In the genomic region with DNA sequence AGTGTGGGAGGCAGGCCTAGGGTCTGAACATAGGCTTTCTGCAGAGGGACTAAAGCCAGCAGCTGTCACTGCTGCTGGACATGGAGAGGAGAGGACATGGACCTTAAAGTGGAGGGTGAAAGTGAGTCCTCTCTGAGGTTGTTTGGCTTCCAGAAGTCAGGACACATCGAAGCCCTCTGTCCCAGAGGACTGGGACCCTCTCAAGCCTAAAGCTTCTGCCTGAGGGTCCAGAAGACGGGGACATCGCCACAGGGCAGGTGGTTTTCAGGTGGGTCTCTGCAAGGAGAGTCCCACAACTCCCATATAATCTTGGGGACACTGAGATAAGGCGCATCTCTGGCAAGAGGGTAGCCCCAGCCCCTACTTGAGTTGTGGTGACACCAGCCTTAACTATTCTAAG, we compare ENCODE assay signal across 24 cellular contexts. TPM values are rescaled to one million over a fixed set of nuclear protein-coding genes. Genes with fewer than 3 reads are reported as not detected.
A peak's percentile ranks its signal among the peaks of the same experiment; 100 is the strongest.
DNase-seq lines count a peak whose midpoint lies in the region; ATAC-seq and TF ChIP-seq lines count a peak whose summit lies in the region.
"Had no signal": no experiment of that assay in that cellular context is flagged by ENCODE, and none has a peak within 500 bp of the region (broad histone marks: within the 10 kb centered on the region; RNA-seq: fewer than 3 reads in every experiment).

No MANE protein-coding gene starts in this region.

- H3K4me1 ChIP-seq in ascending aorta: peaks cover 5 to 39% of the 10 kb centered on the region in 2 donors
- H3K4me1 ChIP-seq in suprapubic skin: peaks cover 11% of the 10 kb centered on the region
- H3K4me1 ChIP-seq: Caco-2 had no signal

- H3K36me3 ChIP-seq in ascending aorta (peaks cover 47 to 54% of the 10 kb centered on the region in 2 donors), suprapubic skin (peaks cover 21% of the 10 kb centered on the region)
- H3K36me3 ChIP-seq: BLaER1 treated with 17β-estradiol and CSF1 and Interleukin-3, amounts not matched to agents 10 nM and 100 nM had no signal

- no peak for TF ChIP-seq EP300 in suprapubic skin (IDR thresholded peaks at IDR 0.05)

- no peak overlapping the region for H3K4me3 ChIP-seq in ascending aorta
- no peak overlapping the region for H3K4me3 ChIP-seq in suprapubic skin
- H3K4me3 ChIP-seq: BLaER1 treated with 17β-estradiol and CSF1 and Interleukin-3, amounts not matched to agents 10 nM and 100 nM; SK-N-MC had no signal

- H3K27me3 ChIP-seq in ascending aorta: no peaks in the 10 kb centered on the region
- no peaks in the 10 kb centered on the region for H3K27me3 ChIP-seq in suprapubic skin
- H3K27me3 ChIP-seq: BLaER1 treated with 17β-estradiol and CSF1 and Interleukin-3, amounts not matched to agents 10 nM and 100 nM had no signal

- WGBS in suprapubic skin: 100% methylated on average over 4 of the region's 4 CpGs

- H3K9me3 ChIP-seq in ascending aorta (no peaks in the 10 kb centered on the region), suprapubic skin (no peaks in the 10 kb centered on the region)
- H3K9me3 ChIP-seq: BLaER1 treated with 17β-estradiol and CSF1 and Interleukin-3, amounts not matched to agents 10 nM and 100 nM; Caco-2 had no signal

- DNase-seq in activated effector memory CD4-positive, alpha-beta T cell treated with anti-CD3 and anti-CD28 coated beads, Interleukin-2, amount 50 U/mL, for 16 hours: peak; percentile 34
- no peak for DNase-seq in activated effector memory CD4-positive, alpha-beta T cell treated with Interleukin-2 at 50 U/mL for 16 hours
- DNase-seq in ascending aorta (ENCODE audit: low spot score in 2 of 2): no peak
- peak; percentile 26 for DNase-seq in mesenteric fat pad (ENCODE audit: low spot score)
- DNase-seq in suprapubic skin (ENCODE audit: low spot score in 2 of 2): peak; percentile 28 to 31
- DNase-seq in HUDEP-2 (lab: John Stamatoyannopoulos, UW; ENCODE audit: unreplicated experiment in 76 of 76): no peak
- no peak for DNase-seq in AG20443 (ENCODE audit: low spot score)
- DNase-seq: ACHN; Caco-2; CD4-positive, alpha-beta memory T cell; DMS 273 treated with DMSO at 0.1 percent for 48 hours; DMS79 treated with DMSO at 0.1 percent for 48 hours; KBM-7; NCI-H1105; NCI-H2081 treated with DMSO at 0.1 percent for 48 hours; NCI-H2171 treated with DMSO at 0.1 percent for 48 hours; NCI-H524 treated with DMSO at 0.1 percent for 48 hours; OCI-M1; SHP77 treated with DMSO at 0.1 percent for 48 hours had no signal

- TF ChIP-seq POLR2A in suprapubic skin (IDR thresholded peaks at IDR 0.05): no peak

- no peak for TF ChIP-seq CTCF in ascending aorta (IDR thresholded peaks at IDR 0.05)
- no peak for TF ChIP-seq CTCF in suprapubic skin (IDR thresholded peaks at IDR 0.05)

- intact Hi-C loops in ascending aorta (cut with DNase I): loop anchor here (5.0 kb wide), 1 partner anchor 35 kb away; no protein-coding TSS in a partner anchor

- ATAC-seq in GM21447 (IDR thresholded peaks at IDR 0.05; ENCODE audit: unreplicated experiment): no peak
- ATAC-seq: HCT116 had no signal

- H3K27ac ChIP-seq in ascending aorta (peak overlapping the region; percentile 78 to 82), suprapubic skin (no peak overlapping the region)
- H3K27ac ChIP-seq: 22Rv1; BLaER1 treated with 17β-estradiol and CSF1 and Interleukin-3, amounts not matched to agents 10 nM and 100 nM; SK-N-MC had no signal

RNA-seq across cellular contexts. Expression of gene ISCA2, which starts 18.9 kb away (rescaled TPM):
- total RNA-seq in ascending aorta (10.0 TPM), mesenteric fat pad (17.8 TPM), suprapubic skin (10 to 100 TPM in 2 of 4 donors, 1 to 10 TPM in 2; 7.9 to 14.7 (median 11.2) TPM)

RNA-seq across cellular contexts. Expression of gene NPC2, which starts 19.3 kb away (rescaled TPM):
- total RNA-seq in ascending aorta (324 TPM), mesenteric fat pad (290 TPM), suprapubic skin (100 to 1,000 TPM; 274 to 450 (median 338) TPM)

Comparison
In these comparisons a context has a peak if more than half of its experiments do, and no peak if none do; other contexts are left out.
1. DNase-seq: peak in activated effector memory CD4-positive, alpha-beta T cell treated with anti-CD3 and anti-CD28 coated beads, Interleukin-2, amount 50 U/mL, for 16 hours (single experiment), mesenteric fat pad (single experiment) and suprapubic skin (2 of 2); none in activated effector memory CD4-positive, alpha-beta T cell treated with Interleukin-2 at 50 U/mL for 16 hours (single experiment), ascending aorta (0 of 2), HUDEP-2 (0 of 76) and AG20443 (single experiment).